Comparison of ENCODE assay signal across 21 cellular contexts in genomic region chr7:40372031-40372430, GRCh38.
"Had no signal": no experiment of that assay in that cellular context is flagged by ENCODE, and none has a peak within 500 bp of the region (broad histone marks: within the 10 kb centered on the region; RNA-seq: fewer than 3 reads in every experiment).

No MANE protein-coding gene starts in this region.

- H3K27ac ChIP-seq: adrenal gland, gastroesophageal sphincter, heart right ventricle, suprapubic skin, transverse colon, vagina had no signal

- H3K36me3 ChIP-seq: adrenal gland, gastroesophageal sphincter, heart right ventricle, suprapubic skin, transverse colon, vagina had no signal

- H3K9me3 ChIP-seq: adrenal gland, gastroesophageal sphincter, suprapubic skin, transverse colon, vagina had no signal

- DNase-seq: activated B cell treated with CpG ODN at 0.5 μM for 24 hours; activated CD4-positive, alpha-beta memory T cell treated with anti-CD3 and anti-CD28 coated beads for 36 hours; activated CD4-positive, alpha-beta T cell treated with anti-CD3 and anti-CD28 coated beads for 4 hours; activated gamma-delta T cell treated with Interleukin-2 at 50 U/mL for 16 hours; activated T-cell treated with anti-CD3 and anti-CD28 coated beads for 4 hours; adrenal gland; effector memory CD8-positive, alpha-beta T cell; heart right ventricle; kidney glomerular epithelial cell; left ventricle myocardium superior; naive B cell; right cardiac atrium; small intestine; stimulated activated CD4-positive, alpha-beta T cell treated with anti-CD3 and anti-CD28 coated beads, Interleukin-15, amount 100 ng/mL, for 24 hours; stimulated activated CD4-positive, alpha-beta T cell treated with anti-CD3 and anti-CD28 coated beads, Interleukin-2, amount 100 ng/mL, for 48 hours; stimulated activated naive CD8-positive, alpha-beta T cell treated with anti-CD3 and anti-CD28 coated beads, Interleukin-15, amount 100 ng/mL, for 72 hours; transverse colon had no signal

- ATAC-seq: activated naive CD4-positive, alpha-beta T cell treated with anti-CD3 and anti-CD28 coated beads, Interleukin-2, amount 50 U/mL, for 72 hours; effector memory CD8-positive, alpha-beta T cell; gastroesophageal sphincter; heart right ventricle; left ventricle myocardium superior; right cardiac atrium; stimulated activated naive CD8-positive, alpha-beta T cell treated with anti-CD3 and anti-CD28 coated beads, Interleukin-15, amount 100 ng/mL, for 72 hours had no signal

- H3K4me1 ChIP-seq: adrenal gland, gastroesophageal sphincter, heart right ventricle, suprapubic skin, transverse colon, vagina had no signal

- H3K27me3 ChIP-seq: adrenal gland, gastroesophageal sphincter, heart right ventricle, suprapubic skin, transverse colon, vagina had no signal

- H3K4me3 ChIP-seq: adrenal gland, gastroesophageal sphincter, heart right ventricle, suprapubic skin, transverse colon, vagina had no signal
